Comparison of ENCODE assay signal across 20 cellular contexts in the genomic region with DNA sequence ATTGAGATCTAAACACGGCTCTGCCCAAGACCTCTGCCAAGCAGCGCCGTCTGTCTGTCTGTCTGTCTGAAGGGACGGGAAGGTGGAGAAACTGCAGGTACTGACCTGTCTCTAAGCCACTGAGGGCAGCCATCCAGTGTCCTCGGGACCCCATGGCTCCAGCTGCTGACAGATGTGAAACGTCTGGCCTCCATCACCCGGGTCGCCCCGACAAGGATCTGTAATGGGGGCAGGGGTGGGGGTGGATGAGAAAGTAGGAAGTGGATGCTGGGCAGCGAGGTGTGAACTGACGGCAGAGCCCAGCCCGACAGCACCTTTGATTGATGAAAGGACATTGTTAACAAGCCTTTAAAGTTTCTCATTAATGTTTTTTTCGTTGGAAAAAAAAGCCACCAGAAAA.
DNase-seq lines count a peak whose midpoint lies in the region; ATAC-seq, FAIRE-seq and TF ChIP-seq lines count a peak whose summit lies in the region.
"Had no signal": no experiment of that assay in that cellular context is flagged by ENCODE, and none has a peak within 500 bp of the region (broad histone marks: within the 10 kb centered on the region; RNA-seq: fewer than 3 reads in every experiment).

No MANE protein-coding gene starts in this region.

- FAIRE-seq in kidney (lab: Jason Lieb, UNC), result no peak
- FAIRE-seq: GM12892, H1 had no signal

- no peak overlapping the region for H2AK5ac ChIP-seq in H9 (ENCODE audit: insufficient read length, low read length)

- no peak overlapping the region for H2BK20ac ChIP-seq in H9 (ENCODE audit: low read depth, low read length, poor library complexity, severe bottlenecking)

- H4K20me1 ChIP-seq in BLaER1 (peaks cover 21% of the 10 kb centered on the region; the same call in 1 of the 2 replicates), H9 (ENCODE audit: control insufficient read depth, insufficient read depth, insufficient read length) (no peaks in the 10 kb centered on the region)

- peaks cover 0 to 2% (median 0%) of the 10 kb centered on the region in 3 experiments; a peak in 2 of 7 replicates for H3K36me3 Mint-ChIP-seq in H9 (ENCODE audit: insufficient read depth in 1 of 3, low read depth in 3 of 3)

- no peaks in the 10 kb centered on the region for H3K23me2 ChIP-seq in H9 (ENCODE audit: insufficient read length, low read depth, low read length, poor library complexity, severe bottlenecking)

- no peak overlapping the region; the same call in 1 of the 2 replicates for H3K14ac ChIP-seq in H9 (ENCODE audit: insufficient read depth, low read length)

- H2BK5ac ChIP-seq in H9 (ENCODE audit: insufficient read length, low read length), result no peak overlapping the region

- H3K79me2 ChIP-seq in H9 (ENCODE audit: insufficient read depth, low read length), result no peaks in the 10 kb centered on the region

- H3K9me3 ChIP-seq in BLaER1 (no peaks in the 10 kb centered on the region), H9 (ENCODE audit: control insufficient read depth, low read depth, low read length) (no peaks in the 10 kb centered on the region), kidney (ENCODE audit: control insufficient read depth in 1 of 2, low read length in 2 of 2) (no peaks in the 10 kb centered on the region)

- no peak overlapping the region for H4K91ac ChIP-seq in H9 (ENCODE audit: insufficient read length, low read depth, low read length)

- H3K27me3 Mint-ChIP-seq in H9 (ENCODE audit: low read depth), result no peaks in the 10 kb centered on the region

- no peak overlapping the region for H3K23ac ChIP-seq in H9 (ENCODE audit: insufficient read length, low read depth, low read length)

- H3K27me3 ChIP-seq in BLaER1 (no peaks in the 10 kb centered on the region), H9 (ENCODE audit: insufficient read depth, low read length) (no peaks in the 10 kb centered on the region)

- WGBS in H9 (ENCODE audit: extremely low coverage, insufficient read length, low lambda C conversion rate), result no CpG with 5 or more reads among the region's 13 CpGs

- H3K56ac ChIP-seq in H9 (ENCODE audit: insufficient read length, low read depth, low read length), result no peak overlapping the region

- no peak overlapping the region for H2BK120ac ChIP-seq in H9 (ENCODE audit: low read depth, low read length, poor library complexity, severe bottlenecking)

- TF ChIP-seq CTCF in H9 (conservative IDR thresholded peaks at IDR 0.05), result no peak
- TF ChIP-seq CTCF in kidney (IDR thresholded peaks at IDR 0.05; ENCODE audit: borderline replicate concordance, extremely low read depth, insufficient read depth), result no peak

- peak overlapping the region; percentile 48 for H3K4me2 ChIP-seq in BLaER1
- H3K4me2 ChIP-seq in H9 (ENCODE audit: insufficient read depth, insufficient read length, low read length), result no peak overlapping the region
- H3K4me2 ChIP-seq: KMS-11 had no signal

- H2BK15ac ChIP-seq in H9 (ENCODE audit: low read depth, low read length), result no peak overlapping the region

- no peak overlapping the region for H3K4me3 ChIP-seq in BLaER1
- no peak overlapping the region for H3K4me3 ChIP-seq in kidney (ENCODE audit: low read length in 2 of 2)

- H2AFZ ChIP-seq in H9 (ENCODE audit: low read length), result no peak overlapping the region

- peak; percentile 13 for DNase-seq in H9
- DNase-seq in kidney, result peak; percentile 64
- DNase-seq in stimulated activated CD8-positive, alpha-beta memory T cell treated with anti-CD3 and anti-CD28 coated beads, Interleukin-4, amount 100 ng/mL, for 48 hours, result peak; percentile 14
- no peak for DNase-seq in NCI-H2107 (lab: John Stamatoyannopoulos, UW)
- DNase-seq in T1000 (lab: John Stamatoyannopoulos, UW), result no peak
- DNase-seq: ACHN, DND-41, GDM1, HFFc6, NCI-H1105, NCI-H1694 treated with DMSO at 0.1 percent for 48 hours, NCI-H446 had no signal

- no peak overlapping the region for H4K8ac ChIP-seq in H9 (replicated peaks; ENCODE audit: insufficient read length, low read depth, low read length)

- H3K79me1 ChIP-seq in H9 (ENCODE audit: insufficient read depth, low read depth, low read length, poor library complexity, severe bottlenecking), result no peaks in the 10 kb centered on the region

- H3T11ph ChIP-seq in H9 (ENCODE audit: low read length), result no peak overlapping the region

- ATAC-seq in GM18517 (IDR thresholded peaks at IDR 0.05; ENCODE audit: unreplicated experiment), result no peak
- no peak for ATAC-seq in HG03139 (IDR thresholded peaks at IDR 0.05; ENCODE audit: unreplicated experiment)
- ATAC-seq: CD8-positive, alpha-beta T cell had no signal

- H3K9ac ChIP-seq in BLaER1, result peak overlapping the region; percentile 48; the same call in 1 of the 2 replicates
- H3K9ac ChIP-seq in H9 (ENCODE audit: extremely low read depth, insufficient read length, low read length), result no peak overlapping the region
- no peak overlapping the region for H3K9ac ChIP-seq in kidney (ENCODE audit: low read length in 2 of 2)
- H3K9ac ChIP-seq: KMS-11 had no signal

- H3K4me3 Mint-ChIP-seq in H9, result no peak overlapping the region
- H3K4me3 Mint-ChIP-seq: CD8-positive, alpha-beta T cell; HFFc6 had no signal

- H4K5ac ChIP-seq in H9 (ENCODE audit: insufficient read length, low read depth, low read length), result no peak overlapping the region

- no peak overlapping the region for H2BK12ac ChIP-seq in H9 (ENCODE audit: insufficient read length, low read depth, low read length)

- H3K36me3 ChIP-seq in BLaER1 (peaks cover 75% of the 10 kb centered on the region), kidney (ENCODE audit: control insufficient read depth in 1 of 2, insufficient read depth in 2 of 2, low read length in 2 of 2) (peaks cover 0 to 4% of the 10 kb centered on the region in 2 donors)

- intact Hi-C loops in kidney (cut with DNase I), result no loop called here

- no peaks in the 10 kb centered on the region for H3K9me3 Mint-ChIP-seq in H9

- H3K27ac ChIP-seq in BLaER1 (no peak overlapping the region), H9 (ENCODE audit: insufficient read length, low read depth, low read length) (no peak overlapping the region), kidney (ENCODE audit: low read depth in 2 of 2, low read length in 2 of 2) (no peak overlapping the region)
- H3K27ac ChIP-seq: KMS-11, RWPE1 had no signal

- H3K4ac ChIP-seq in H9 (ENCODE audit: low read depth, low read length), result no peak overlapping the region

- H3K27ac Mint-ChIP-seq in H9, result no peak overlapping the region
- H3K27ac Mint-ChIP-seq: CD8-positive, alpha-beta T cell; HFFc6 had no signal

- H3K18ac ChIP-seq in H9 (ENCODE audit: insufficient read length, low read depth, low read length), result no peak overlapping the region

- no peaks in the 10 kb centered on the region for H3K4me1 Mint-ChIP-seq in H9

- H3K4me1 ChIP-seq in BLaER1, result peaks cover 18% of the 10 kb centered on the region
- H3K4me1 ChIP-seq in H9 (ENCODE audit: insufficient read depth, low read length), result no peaks in the 10 kb centered on the region
- no peaks in the 10 kb centered on the region for H3K4me1 ChIP-seq in kidney (ENCODE audit: control insufficient read depth in 1 of 2, insufficient read depth in 1 of 2, low read depth in 1 of 2, low read length in 2 of 2)

Comparison
In these comparisons a context has a peak if more than half of its experiments do, and no peak if none do; other contexts are left out.
1. DNase-seq: peak in H9 (single experiment), kidney (single experiment) and stimulated activated CD8-positive, alpha-beta memory T cell treated with anti-CD3 and anti-CD28 coated beads, Interleukin-4, amount 100 ng/mL, for 48 hours (single experiment); none in NCI-H2107 (single experiment) and T1000 (single experiment).